In the genomic region with DNA sequence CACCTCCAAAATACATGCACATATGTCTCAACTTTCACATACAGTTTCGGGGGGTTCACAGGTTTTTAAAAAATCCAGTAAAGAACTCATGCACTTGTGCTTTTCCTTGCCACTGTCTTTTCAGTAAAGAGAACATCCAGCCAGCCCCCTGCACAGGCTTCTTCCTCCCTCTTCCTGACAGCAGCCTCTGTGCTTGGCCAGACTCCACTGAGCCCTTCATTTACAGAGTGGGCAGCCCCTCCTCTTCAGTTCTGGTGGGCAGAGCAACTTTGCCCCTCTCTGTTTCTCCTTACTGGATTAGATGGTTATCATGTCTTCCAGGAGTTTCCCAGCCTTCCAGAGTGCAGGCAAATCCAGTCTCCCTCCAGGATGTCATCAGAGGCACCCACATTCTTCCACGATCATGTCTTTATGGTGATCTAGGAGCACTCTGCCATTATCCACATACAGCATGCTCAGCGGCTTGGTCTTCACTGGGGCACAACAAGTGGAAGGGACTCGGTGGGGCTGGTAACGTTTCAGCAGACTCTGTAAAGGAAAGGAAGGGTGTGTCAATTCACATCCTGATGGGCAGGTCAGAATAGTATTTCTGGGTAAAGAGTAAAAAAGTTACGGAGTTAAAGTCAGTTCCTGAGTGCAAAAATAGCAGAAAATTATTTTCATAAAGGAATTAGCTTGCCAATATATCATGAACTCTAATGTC, we compare ENCODE assay signal across 17 cellular contexts. TPM values are rescaled to one million over a fixed set of nuclear protein-coding genes. Genes with fewer than 3 reads are reported as not detected.
A peak's percentile ranks its signal among the peaks of the same experiment; 100 is the strongest.
DNase-seq lines count a peak whose midpoint lies in the region; TF ChIP-seq lines count a peak whose summit lies in the region.
"Had no signal": no experiment of that assay in that cellular context is flagged by ENCODE, and none has a peak within 500 bp of the region (broad histone marks: within the 10 kb centered on the region; RNA-seq: fewer than 3 reads in every experiment).

No MANE protein-coding gene starts in this region.

- no peak for TF ChIP-seq CTCF in osteoblast (IDR thresholded peaks at IDR 0.05; ENCODE audit: extremely low read depth, low read depth, low read length)

- H3K9me3 ChIP-seq in CD4-positive, alpha-beta memory T cell (ENCODE audit: control insufficient read depth in 1 of 2, low read length in 2 of 2) = no peaks in the 10 kb centered on the region
- no peaks in the 10 kb centered on the region for H3K9me3 ChIP-seq in osteoblast (ENCODE audit: low read depth, low read length)
- H3K9me3 ChIP-seq: upper lobe of left lung had no signal

- peak overlapping the region; percentile 1 for H3K27ac Mint-ChIP-seq in activated CD4-positive, alpha-beta T cell treated with anti-CD3 and anti-CD28 coated beads, Interleukin-2, amount 10 ng/mL, durations not matched to agents 24 days and 14 days
- peak overlapping the region; percentile 76 to 99 (median 94) for H3K27ac Mint-ChIP-seq in CD4-positive, alpha-beta memory T cell

- peaks cover 12% of the 10 kb centered on the region for H3K4me1 Mint-ChIP-seq in activated CD4-positive, alpha-beta T cell treated with anti-CD3 and anti-CD28 coated beads, Interleukin-2, amount 10 ng/mL, durations not matched to agents 24 days and 14 days
- peaks cover 16 to 46% (median 34%) of the 10 kb centered on the region in 4 donors for H3K4me1 Mint-ChIP-seq in CD4-positive, alpha-beta memory T cell

- H3K27me3 Mint-ChIP-seq in activated CD4-positive, alpha-beta T cell treated with anti-CD3 and anti-CD28 coated beads, Interleukin-2, amount 10 ng/mL, durations not matched to agents 24 days and 14 days = peaks cover 9% of the 10 kb centered on the region
- no peaks in the 10 kb centered on the region for H3K27me3 Mint-ChIP-seq in CD4-positive, alpha-beta memory T cell

- H3K4me3 ChIP-seq in CD4-positive, alpha-beta memory T cell (ENCODE audit: low read length in 2 of 2) = peak overlapping the region; percentile 48 to 55
- no peak overlapping the region for H3K4me3 ChIP-seq in osteoblast (ENCODE audit: insufficient read depth, low read length)
- H3K4me3 ChIP-seq: upper lobe of left lung had no signal

- no peak for DNase-seq in activated CD4-positive, alpha-beta T cell treated with anti-CD3 and anti-CD28 coated beads, Interleukin-2, amount 10 ng/mL, durations not matched to agents 24 days and 14 days
- DNase-seq in activated CD4-positive, alpha-beta T cell treated with anti-CD3 and anti-CD28 coated beads, Interleukin-2, amount 50 U/mL, for 48 hours = no peak
- DNase-seq in CD4-positive, alpha-beta memory T cell = peak in 1 of 5 donors; percentile 12
- peak; percentile 4 for DNase-seq in central memory CD4-positive, alpha-beta T cell
- DNase-seq in osteoblast (ENCODE audit: insufficient read length, low spot score, missing footprints) = no peak
- DNase-seq in NCI-H2107 (lab: John Stamatoyannopoulos, UW) = no peak
- no peak for DNase-seq in iPS-NIHi7 (ENCODE audit: extremely low spot score)
- no peak for DNase-seq in COR-L47 (lab: John Stamatoyannopoulos, UW)
- DNase-seq: activated CD4-positive, CD25-positive, alpha-beta regulatory T cell; activated T-cell treated with anti-CD3 and anti-CD28 coated beads, Interleukin-2, amount 50 U/mL, for 48 hours; effector CD4-positive, alpha-beta T cell; NCI-H1694; upper lobe of left lung had no signal

- H3K9me3 Mint-ChIP-seq in activated CD4-positive, alpha-beta T cell treated with anti-CD3 and anti-CD28 coated beads, Interleukin-2, amount 10 ng/mL, durations not matched to agents 24 days and 14 days = no peaks in the 10 kb centered on the region
- H3K9me3 Mint-ChIP-seq in CD4-positive, alpha-beta memory T cell = no peaks in the 10 kb centered on the region

- intact Hi-C loops in activated CD4-positive, alpha-beta T cell treated with anti-CD3 and anti-CD28 coated beads, Interleukin-2, amount 10 ng/mL, durations not matched to agents 24 days and 14 days (cut with micrococcal nuclease) = no loop called here
- intact Hi-C loops in CD4-positive, alpha-beta memory T cell (cut with micrococcal nuclease) = no loop called here

- H3K4me2 ChIP-seq in osteoblast (ENCODE audit: insufficient read depth, low read length) = no peak overlapping the region

- CTCF ChIA-PET in CD4-positive, alpha-beta memory T cell (lab: Charles Lee; ENCODE audit: partially characterized antibody) = interaction anchor here (0.9 to 2.0 kb wide), 6 partner anchors 27 to 211 kb away, joined by 3 to 9 read pairs (median 3); no protein-coding TSS in a partner anchor

- H2AFZ ChIP-seq in osteoblast (ENCODE audit: low read length) = no peak overlapping the region

- no peaks in the 10 kb centered on the region for H3K79me2 ChIP-seq in osteoblast (ENCODE audit: insufficient read depth, low read length)

- H3K36me3 ChIP-seq in CD4-positive, alpha-beta memory T cell (ENCODE audit: insufficient read depth, low read length) = no peaks in the 10 kb centered on the region
- H3K36me3 ChIP-seq in osteoblast (ENCODE audit: insufficient read depth, low read length) = peaks cover 32% of the 10 kb centered on the region

- H3K36me3 Mint-ChIP-seq in activated CD4-positive, alpha-beta T cell treated with anti-CD3 and anti-CD28 coated beads, Interleukin-2, amount 10 ng/mL, durations not matched to agents 24 days and 14 days (ENCODE audit: low read depth) = peaks cover 11% of the 10 kb centered on the region
- peaks cover 7 to 15% of the 10 kb centered on the region in 2 donors for H3K36me3 Mint-ChIP-seq in CD4-positive, alpha-beta memory T cell

- POLR2A ChIA-PET in CD4-positive, alpha-beta memory T cell (lab: Charles Lee; ENCODE audit: partially characterized antibody) = interaction anchor here (0.8 to 2.3 kb wide), 3 partner anchors 27 to 28 kb away, joined by 4 to 22 read pairs (median 5); a partner anchor contains a TSS

- H4K20me1 ChIP-seq in osteoblast (ENCODE audit: insufficient read depth, low read length) = peaks cover 7% of the 10 kb centered on the region

- peak overlapping the region; percentile 6 for H3K27ac ChIP-seq in CD4-positive, alpha-beta memory T cell (ENCODE audit: low read depth, low read length)
- peak overlapping the region; percentile 87 for H3K27ac ChIP-seq in osteoblast (ENCODE audit: low read depth, low read length)

- H3K27me3 ChIP-seq in CD4-positive, alpha-beta memory T cell (ENCODE audit: insufficient read depth, low read length) = no peaks in the 10 kb centered on the region
- no peaks in the 10 kb centered on the region for H3K27me3 ChIP-seq in osteoblast (ENCODE audit: insufficient read depth, low read length)
- H3K27me3 ChIP-seq: upper lobe of left lung had no signal

- H3K4me3 Mint-ChIP-seq in activated CD4-positive, alpha-beta T cell treated with anti-CD3 and anti-CD28 coated beads, Interleukin-2, amount 10 ng/mL, durations not matched to agents 24 days and 14 days = peak overlapping the region; percentile 71
- H3K4me3 Mint-ChIP-seq in CD4-positive, alpha-beta memory T cell = peak overlapping the region; percentile 86 to 92 (median 89)

- H3K4me1 ChIP-seq in CD4-positive, alpha-beta memory T cell (ENCODE audit: insufficient read depth, low read length) = peaks cover 35% of the 10 kb centered on the region
- H3K4me1 ChIP-seq in osteoblast (ENCODE audit: insufficient read depth, low read length) = peaks cover 31% of the 10 kb centered on the region

RNA-seq across cellular contexts. Expression of a gene that starts 8.8 kb away (rescaled TPM):
- total RNA-seq in activated CD4-positive, alpha-beta T cell treated with anti-CD3 and anti-CD28 coated beads, Interleukin-2, amount 10 ng/mL, durations not matched to agents 24 days and 14 days = not detected in 2 replicates
- not detected for total RNA-seq in CD4-positive, alpha-beta memory T cell
- polyA plus RNA-seq in CD4-positive, alpha-beta memory T cell = under 1 TPM in 1 of 2 donors, not detected in 1; 0.19 TPM
- not detected in 2 replicates for total RNA-seq in osteoblast
- total RNA-seq: A172, G401, LHCN-M2, progenitor cell of endocrine pancreas, upper lobe of left lung had no signal

RNA-seq across cellular contexts. Expression of a gene that starts 28.8 kb away (rescaled TPM):
- 37.6 and 38.3 TPM in 2 replicates for total RNA-seq in activated CD4-positive, alpha-beta T cell treated with anti-CD3 and anti-CD28 coated beads, Interleukin-2, amount 10 ng/mL, durations not matched to agents 24 days and 14 days
- total RNA-seq in CD4-positive, alpha-beta memory T cell = 10 to 100 TPM; 54.5 to 56.9 TPM
- 10 to 100 TPM; 67.7 to 83.9 TPM for polyA plus RNA-seq in CD4-positive, alpha-beta memory T cell
- total RNA-seq in osteoblast = 46.0 and 51.0 TPM in 2 replicates

RNA-seq across cellular contexts. Expression of a gene that starts 45.9 kb away (rescaled TPM):
- 1.9 and 2.1 TPM in 2 replicates for total RNA-seq in activated CD4-positive, alpha-beta T cell treated with anti-CD3 and anti-CD28 coated beads, Interleukin-2, amount 10 ng/mL, durations not matched to agents 24 days and 14 days
- not detected for total RNA-seq in CD4-positive, alpha-beta memory T cell
- not detected for polyA plus RNA-seq in CD4-positive, alpha-beta memory T cell
- total RNA-seq in osteoblast = under 0.01 and 0.29 TPM in 2 replicates

RNA-seq across cellular contexts. Expression of a gene that starts 50.3 kb away (rescaled TPM):
- total RNA-seq in activated CD4-positive, alpha-beta T cell treated with anti-CD3 and anti-CD28 coated beads, Interleukin-2, amount 10 ng/mL, durations not matched to agents 24 days and 14 days = 17.2 and 18.7 TPM in 2 replicates
- total RNA-seq in CD4-positive, alpha-beta memory T cell = 1 to 10 TPM; 2.9 to 3.4 TPM
- polyA plus RNA-seq in CD4-positive, alpha-beta memory T cell = 1 to 10 TPM; 3.7 to 4.4 TPM
- 8.3 and 9.1 TPM in 2 replicates for total RNA-seq in osteoblast
